ENCODE assay signal across 22 cellular contexts in genomic region chr2:46358713-46359112, GRCh38.
DNase-seq lines count a peak whose midpoint lies in the region; ATAC-seq and TF ChIP-seq lines count a peak whose summit lies in the region.
"Had no signal": no experiment of that assay in that cellular context is flagged by ENCODE, and none has a peak within 500 bp of the region (broad histone marks: within the 10 kb centered on the region; RNA-seq: fewer than 3 reads in every experiment).

No MANE protein-coding gene starts in this region.

- peaks cover 94% of the 10 kb centered on the region for H3K36me3 ChIP-seq in left ventricle myocardium inferior
- H3K36me3 ChIP-seq in heart right ventricle: peaks cover 5 to 98% (median 79%) of the 10 kb centered on the region in 9 donors
- peaks cover 20% of the 10 kb centered on the region for H3K36me3 ChIP-seq in BLaER1
- H3K36me3 ChIP-seq: BE2C had no signal

- TF ChIP-seq CTCF in left ventricle myocardium inferior (IDR thresholded peaks at IDR 0.05; ENCODE audit: borderline replicate concordance): no peak
- no peak for TF ChIP-seq CTCF in heart right ventricle (IDR thresholded peaks at IDR 0.05)
- no peak for TF ChIP-seq CTCF in endothelial cell (IDR thresholded peaks at IDR 0.05; ENCODE audit: unreplicated experiment)

- no peak overlapping the region for H3K4me3 ChIP-seq in left ventricle myocardium inferior
- no peak overlapping the region for H3K4me3 ChIP-seq in heart right ventricle
- H3K4me3 ChIP-seq in BLaER1: no peak overlapping the region
- H3K4me3 ChIP-seq: BLaER1 treated with 17β-estradiol and CSF1 and Interleukin-3, amounts not matched to agents 10 nM and 100 nM; GM12878 had no signal

- H3K27ac Mint-ChIP-seq in endothelial cell (ENCODE audit: unreplicated experiment): no peak overlapping the region
- H3K27ac Mint-ChIP-seq: CD4-positive, alpha-beta memory T cell had no signal

- H3K9me3 ChIP-seq in left ventricle myocardium inferior (replicated peaks) (no peaks in the 10 kb centered on the region), heart right ventricle (no peaks in the 10 kb centered on the region), BLaER1 (peaks cover 25% of the 10 kb centered on the region)
- H3K9me3 ChIP-seq: BE2C had no signal

- no peaks in the 10 kb centered on the region for H3K9me3 Mint-ChIP-seq in endothelial cell (ENCODE audit: unreplicated experiment)
- H3K9me3 Mint-ChIP-seq: CD4-positive, alpha-beta memory T cell; CD4-positive, CD25-positive, alpha-beta regulatory T cell; CD8-positive, alpha-beta memory T cell had no signal

- H3K4me2 ChIP-seq in BLaER1: peak overlapping the region; percentile 57; the same call in 1 of the 2 replicates

- H4K20me1 ChIP-seq in BLaER1: no peaks in the 10 kb centered on the region
- H4K20me1 ChIP-seq: BLaER1 treated with 17β-estradiol and CSF1 and Interleukin-3, amounts not matched to agents 10 nM and 100 nM had no signal

- 96 to 97% methylated on average over 6 of the region's 6 CpGs for WGBS in heart right ventricle, 2 donors

- H3K36me3 Mint-ChIP-seq in endothelial cell (ENCODE audit: low read depth, unreplicated experiment): peaks cover 92% of the 10 kb centered on the region
- H3K36me3 Mint-ChIP-seq: CD4-positive, CD25-positive, alpha-beta regulatory T cell; CD8-positive, alpha-beta memory T cell had no signal

- intact Hi-C loops in left ventricle myocardium inferior (cut with micrococcal nuclease): no loop called here
- intact Hi-C loops in heart right ventricle (cut with DNase I): loop anchor here in 2 of 10 donors (5.0 to 10.0 kb wide), 2 partner anchors 51 to 124 kb away; no protein-coding TSS in a partner anchor

- peaks cover 9% of the 10 kb centered on the region for H3K4me1 Mint-ChIP-seq in endothelial cell (ENCODE audit: unreplicated experiment)

- no peak overlapping the region for H3K9ac ChIP-seq in BLaER1
- H3K9ac ChIP-seq: BLaER1 treated with 17β-estradiol and CSF1 and Interleukin-3, amounts not matched to agents 10 nM and 100 nM had no signal

- DNase-seq in left ventricle myocardium inferior (no peak), heart right ventricle (no peak), endothelial cell (ENCODE audit: low spot score) (no peak), CD1c-positive myeloid dendritic cell (ENCODE audit: extremely low spot score) (no peak)
- DNase-seq: 8988T; ACHN; BE2C; CD4-positive, alpha-beta memory T cell; CD4-positive, CD25-positive, alpha-beta regulatory T cell; CD8-positive, alpha-beta memory T cell; COR-L47; DMS 273 treated with DMSO at 0.1 percent for 48 hours; DMS153; DMS53; DMS79; DND-41; EL; GDM1 had no signal

- H3K27me3 ChIP-seq in left ventricle myocardium inferior (ENCODE audit: low read depth) (no peaks in the 10 kb centered on the region), heart right ventricle (no peaks in the 10 kb centered on the region), BLaER1 (no peaks in the 10 kb centered on the region)
- H3K27me3 ChIP-seq: BE2C; BLaER1 treated with 17β-estradiol and CSF1 and Interleukin-3, amounts not matched to agents 10 nM and 100 nM had no signal

- peak overlapping the region; percentile 5 for H3K27ac ChIP-seq in left ventricle myocardium inferior (replicated peaks)
- H3K27ac ChIP-seq in heart right ventricle: peak overlapping the region in 2 of 10 donors; percentile 2 to 21
- no peak overlapping the region; the same call in 1 of the 2 replicates for H3K27ac ChIP-seq in BLaER1
- H3K27ac ChIP-seq: BLaER1 treated with 17β-estradiol and CSF1 and Interleukin-3, amounts not matched to agents 10 nM and 100 nM; C4-2B had no signal

- H3K4me1 ChIP-seq in left ventricle myocardium inferior: peaks cover 94% of the 10 kb centered on the region
- peaks cover 3 to 91% (median 30%) of the 10 kb centered on the region in 9 donors for H3K4me1 ChIP-seq in heart right ventricle
- peaks cover 76% of the 10 kb centered on the region for H3K4me1 ChIP-seq in BLaER1
- H3K4me1 ChIP-seq: BE2C had no signal

- ATAC-seq in heart right ventricle: no peak
- ATAC-seq: GM12878 had no signal

- H3K4me3 Mint-ChIP-seq in endothelial cell (ENCODE audit: unreplicated experiment): peak overlapping the region; percentile 21
- H3K4me3 Mint-ChIP-seq: CD4-positive, alpha-beta memory T cell; CD4-positive, CD25-positive, alpha-beta regulatory T cell; CD8-positive, alpha-beta memory T cell had no signal

- H3K27me3 Mint-ChIP-seq in endothelial cell (ENCODE audit: unreplicated experiment): peaks cover 6% of the 10 kb centered on the region
- H3K27me3 Mint-ChIP-seq: CD4-positive, alpha-beta memory T cell; CD4-positive, CD25-positive, alpha-beta regulatory T cell; CD8-positive, alpha-beta memory T cell had no signal
